Comparison of ENCODE assay signal across 13 cellular contexts in the genomic region with DNA sequence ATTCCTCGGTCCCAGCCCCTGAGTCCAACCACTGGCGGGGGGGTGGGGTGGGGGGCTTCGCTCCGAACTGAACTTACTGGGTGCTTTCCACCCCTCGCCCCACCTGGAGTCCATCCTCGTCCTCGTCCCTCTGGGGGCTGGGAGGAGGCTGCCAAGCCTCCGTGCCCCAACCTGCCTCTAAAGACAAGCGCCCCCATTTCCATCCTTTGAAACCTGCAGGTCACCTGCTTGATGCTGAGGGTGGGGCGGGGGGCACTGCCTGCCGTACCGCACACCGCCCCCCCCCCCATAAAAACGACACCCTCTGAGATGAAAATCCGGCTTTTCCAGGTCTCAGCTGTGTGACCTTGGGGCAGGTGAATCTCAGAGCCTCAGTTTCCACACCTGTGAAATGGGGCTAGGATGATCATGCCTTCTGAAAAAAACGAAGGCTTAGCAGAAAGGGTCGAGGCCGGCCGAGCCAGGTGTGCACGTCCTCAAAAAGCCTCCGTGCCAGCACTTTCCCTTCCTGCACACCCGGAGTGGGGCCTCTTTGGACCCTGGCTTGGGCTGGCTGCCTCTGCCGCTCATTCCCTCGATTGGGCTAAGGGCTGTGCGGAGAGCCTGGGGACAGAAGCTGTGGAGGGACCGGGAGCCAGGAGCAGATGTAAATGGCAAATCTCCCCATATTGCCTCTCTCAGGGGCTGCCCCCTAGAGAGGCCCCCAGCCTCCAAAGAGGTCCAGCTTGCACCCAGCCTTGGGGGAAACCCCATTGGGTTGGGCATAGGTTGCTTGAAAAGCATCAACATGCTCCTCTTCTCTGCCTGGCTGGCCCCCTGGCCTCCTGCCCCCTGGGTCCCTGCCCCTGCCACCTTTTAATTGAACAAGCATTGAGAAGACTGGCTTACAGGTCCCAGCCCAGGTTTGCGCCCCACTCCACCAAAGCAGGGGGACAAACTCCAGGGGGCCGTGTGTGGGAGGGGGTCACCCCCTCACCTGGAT. TPM values are rescaled to one million over a fixed set of nuclear protein-coding genes. Genes with fewer than 3 reads are reported as not detected.
A peak's percentile ranks its signal among the peaks of the same experiment; 100 is the strongest.
DNase-seq lines count a peak whose midpoint lies in the region; ATAC-seq, FAIRE-seq and TF ChIP-seq lines count a peak whose summit lies in the region.
"Had no signal": no experiment of that assay in that cellular context is flagged by ENCODE, and none has a peak within 500 bp of the region (broad histone marks: within the 10 kb centered on the region; RNA-seq: fewer than 3 reads in every experiment).

No MANE protein-coding gene starts in this region.

- H3K4me3 ChIP-seq in dorsolateral prefrontal cortex (peak overlapping the region in 38 of 59 donors; percentile 9 to 61 (median 40)), right lobe of liver (peak overlapping the region; percentile 51 to 69 (median 64)), tibial artery (no peak overlapping the region)

- peaks cover 5% of the 10 kb centered on the region for H3K4me1 Mint-ChIP-seq in activated CD4-positive, alpha-beta memory T cell treated with anti-CD3 and anti-CD28 coated beads for 36 hours (ENCODE audit: low read depth)
- H3K4me1 Mint-ChIP-seq in activated CD4-positive, alpha-beta memory T cell treated with anti-CD3 and anti-CD28 coated beads, Interleukin-2, amount 10 ng/mL, durations not matched to agents 7 days and 5 days: peaks cover 8% of the 10 kb centered on the region

- 20% methylated on average over 4 of the region's 28 CpGs for WGBS in right lobe of liver (ENCODE audit: insufficient coverage, low coverage, low lambda C conversion rate, missing lambda C conversion rate)

- no peak for ATAC-seq in right lobe of liver
- no peak for ATAC-seq in GM18867 (IDR thresholded peaks at IDR 0.05; ENCODE audit: unreplicated experiment)

- intact Hi-C loops in activated CD4-positive, alpha-beta memory T cell treated with anti-CD3 and anti-CD28 coated beads for 36 hours (cut with micrococcal nuclease): no loop called here
- intact Hi-C loops in dorsolateral prefrontal cortex (cut with DNase I) (no loop called here), right lobe of liver (cut with DNase I) (loop anchor here in 1 of 2 donors (5.0 kb wide), 1 partner anchor 36 kb away; no protein-coding TSS in a partner anchor), tibial artery (cut with DNase I; ENCODE audit: low total_unique reads) (loop anchor here (10.0 kb wide), 1 partner anchor 674 kb away; no protein-coding TSS in a partner anchor)

- H3K9me3 ChIP-seq in right lobe of liver: no peaks in the 10 kb centered on the region
- no peaks in the 10 kb centered on the region for H3K9me3 ChIP-seq in tibial artery
- H3K9me3 ChIP-seq: thoracic aorta had no signal

- peak; percentile 7 for DNase-seq in activated CD4-positive, alpha-beta memory T cell treated with anti-CD3 and anti-CD28 coated beads for 36 hours
- DNase-seq in activated CD4-positive, alpha-beta memory T cell treated with anti-CD3 and anti-CD28 coated beads, Interleukin-2, amount 10 ng/mL, durations not matched to agents 7 days and 5 days: no peak
- peak in 6 of 10 donors; percentile 14 to 42 (median 22) for DNase-seq in dorsolateral prefrontal cortex
- DNase-seq in right lobe of liver: peak in 2 of 3 donors; percentile 42 to 47
- peak; percentile 3 to 48 for DNase-seq in tibial artery
- no peak for DNase-seq in DMS 273 (lab: John Stamatoyannopoulos, UW; ENCODE audit: unreplicated experiment)
- DNase-seq in GM12891 (ENCODE audit: insufficient read length, low spot score): no peak
- DNase-seq: KG1, NCI-H446 treated with DMSO at 0.1 percent for 48 hours had no signal

- peaks cover 0 to 98% (median 71%) of the 10 kb centered on the region in 45 donors for H3K27me3 ChIP-seq in dorsolateral prefrontal cortex
- no peaks in the 10 kb centered on the region for H3K27me3 ChIP-seq in right lobe of liver
- peaks cover 0 to 100% of the 10 kb centered on the region in 2 donors for H3K27me3 ChIP-seq in tibial artery

- CTCF ChIA-PET in activated CD4-positive, alpha-beta memory T cell treated with anti-CD3 and anti-CD28 coated beads for 36 hours (lab: Charles Lee): no interaction called here
- CTCF ChIA-PET in activated CD4-positive, alpha-beta memory T cell treated with anti-CD3 and anti-CD28 coated beads, Interleukin-2, amount 10 ng/mL, durations not matched to agents 7 days and 5 days (lab: Charles Lee): no interaction called here

- H3K27ac Mint-ChIP-seq in activated CD4-positive, alpha-beta memory T cell treated with anti-CD3 and anti-CD28 coated beads for 36 hours: no peak overlapping the region
- H3K27ac Mint-ChIP-seq in activated CD4-positive, alpha-beta memory T cell treated with anti-CD3 and anti-CD28 coated beads, Interleukin-2, amount 10 ng/mL, durations not matched to agents 7 days and 5 days: no peak overlapping the region
- H3K27ac Mint-ChIP-seq: T-helper 2 cell treated with Interferon-gamma antibody and Interleukin-4, amounts not matched to agents 5 μg/mL and 100 μg/mL, for 36 hours had no signal

- H3K36me3 Mint-ChIP-seq in activated CD4-positive, alpha-beta memory T cell treated with anti-CD3 and anti-CD28 coated beads for 36 hours: no peaks in the 10 kb centered on the region
- H3K36me3 Mint-ChIP-seq in activated CD4-positive, alpha-beta memory T cell treated with anti-CD3 and anti-CD28 coated beads, Interleukin-2, amount 10 ng/mL, durations not matched to agents 7 days and 5 days (ENCODE audit: low read depth): no peaks in the 10 kb centered on the region

- H3K27ac ChIP-seq in dorsolateral prefrontal cortex (no peak overlapping the region), right lobe of liver (no peak overlapping the region), tibial artery (no peak overlapping the region)
- H3K27ac ChIP-seq: thoracic aorta had no signal

- H3K36me3 ChIP-seq in right lobe of liver (no peaks in the 10 kb centered on the region), tibial artery (no peaks in the 10 kb centered on the region)
- H3K36me3 ChIP-seq: thoracic aorta had no signal

- no peak for TF ChIP-seq POLR2A in right lobe of liver (IDR thresholded peaks at IDR 0.05)
- TF ChIP-seq POLR2A in GM12891 (IDR thresholded peaks at IDR 0.05; ENCODE audit: low read depth, low read length): no peak

- peaks cover 0 to 31% (median 8%) of the 10 kb centered on the region in 4 donors for H3K4me1 ChIP-seq in right lobe of liver
- peaks cover 0 to 44% (median 33%) of the 10 kb centered on the region in 4 donors for H3K4me1 ChIP-seq in tibial artery

- TF ChIP-seq CTCF in dorsolateral prefrontal cortex (IDR thresholded peaks at IDR 0.05 in 54 of 56, conservative IDR thresholded peaks at IDR 0.05 in 2 of 56; ENCODE audit: low read depth in 1 of 56, partially characterized antibody in 56 of 56) (no peak), right lobe of liver (IDR thresholded peaks at IDR 0.05) (no peak), tibial artery (IDR thresholded peaks at IDR 0.05) (no peak)

- no peaks in the 10 kb centered on the region for H3K9me3 Mint-ChIP-seq in activated CD4-positive, alpha-beta memory T cell treated with anti-CD3 and anti-CD28 coated beads for 36 hours
- no peaks in the 10 kb centered on the region for H3K9me3 Mint-ChIP-seq in activated CD4-positive, alpha-beta memory T cell treated with anti-CD3 and anti-CD28 coated beads, Interleukin-2, amount 10 ng/mL, durations not matched to agents 7 days and 5 days
- H3K9me3 Mint-ChIP-seq: T-helper 2 cell treated with Interferon-gamma antibody and Interleukin-4, amounts not matched to agents 5 μg/mL and 100 μg/mL, for 36 hours had no signal

- peaks cover 25% of the 10 kb centered on the region for H3K27me3 Mint-ChIP-seq in activated CD4-positive, alpha-beta memory T cell treated with anti-CD3 and anti-CD28 coated beads for 36 hours
- H3K27me3 Mint-ChIP-seq in activated CD4-positive, alpha-beta memory T cell treated with anti-CD3 and anti-CD28 coated beads, Interleukin-2, amount 10 ng/mL, durations not matched to agents 7 days and 5 days: peaks cover 29% of the 10 kb centered on the region

- no peak overlapping the region for H3K4me3 Mint-ChIP-seq in activated CD4-positive, alpha-beta memory T cell treated with anti-CD3 and anti-CD28 coated beads for 36 hours
- no peak overlapping the region for H3K4me3 Mint-ChIP-seq in activated CD4-positive, alpha-beta memory T cell treated with anti-CD3 and anti-CD28 coated beads, Interleukin-2, amount 10 ng/mL, durations not matched to agents 7 days and 5 days
- H3K4me3 Mint-ChIP-seq: T-helper 2 cell treated with Interferon-gamma antibody and Interleukin-4, amounts not matched to agents 5 μg/mL and 100 μg/mL, for 36 hours had no signal

- POLR2A ChIA-PET in activated CD4-positive, alpha-beta memory T cell treated with anti-CD3 and anti-CD28 coated beads for 36 hours (lab: Charles Lee): no interaction called here
- POLR2A ChIA-PET in activated CD4-positive, alpha-beta memory T cell treated with anti-CD3 and anti-CD28 coated beads, Interleukin-2, amount 10 ng/mL, durations not matched to agents 7 days and 5 days (lab: Charles Lee): no interaction called here

- FAIRE-seq in GM12891 (lab: Jason Lieb, UNC): no peak
- FAIRE-seq: A204.1 had no signal

TF ChIP-seq in GM12891, 5 proteins besides CTCF, POLR2A, EP300 and RAD21:
- TF ChIP-seq POU2F2 (IDR thresholded peaks at IDR 0.05; ENCODE audit: low read depth, low read length) (no peak), PAX5 (IDR thresholded peaks at IDR 0.05; ENCODE audit: insufficient read depth, low read length, severe bottlenecking) (no peak), SPI1 (IDR thresholded peaks at IDR 0.05; ENCODE audit: low read depth, low read length) (no peak), TAF1 (IDR thresholded peaks at IDR 0.05; ENCODE audit: low read depth, low read length) (no peak)

RNA-seq across cellular contexts. Expression of a gene that starts 1.1 kb away (rescaled TPM):
- total RNA-seq in activated CD4-positive, alpha-beta memory T cell treated with anti-CD3 and anti-CD28 coated beads for 36 hours: under 1 TPM; 0.10 to 0.12 TPM
- under 1 TPM in 1 of 2 experiments, not detected in 1; 0.08 TPM for total RNA-seq in activated CD4-positive, alpha-beta memory T cell treated with anti-CD3 and anti-CD28 coated beads, Interleukin-2, amount 10 ng/mL, durations not matched to agents 7 days and 5 days
- 1 to 10 TPM; 1.9 to 7.2 (median 3.7) TPM for total RNA-seq in dorsolateral prefrontal cortex
- 10 to 100 TPM in 1 of 6 experiments, 1 to 10 TPM in 5; 5.4 to 13.0 (median 7.5) TPM for total RNA-seq in right lobe of liver
- polyA plus RNA-seq in GM12891 (2012; ENCODE audit: low read depth, missing spikeins): 0.44 TPM

Comparison
In these comparisons a context has a peak if more than half of its experiments do, and no peak if none do; other contexts are left out.
1. DNase-seq: peak in activated CD4-positive, alpha-beta memory T cell treated with anti-CD3 and anti-CD28 coated beads for 36 hours (single experiment), dorsolateral prefrontal cortex (6 of 10), right lobe of liver (2 of 3) and tibial artery (2 of 2); none in activated CD4-positive, alpha-beta memory T cell treated with anti-CD3 and anti-CD28 coated beads, Interleukin-2, amount 10 ng/mL, durations not matched to agents 7 days and 5 days (single experiment), DMS 273 (single experiment) and GM12891 (single experiment).
2. H3K4me3 ChIP-seq: peak in dorsolateral prefrontal cortex (38 of 59) and right lobe of liver (3 of 3); none in tibial artery (0 of 2).